In genomic region chr3:127674099-127674792, GRCh38 we compare ENCODE assay signal across 8 cellular contexts. TPM values are rescaled to one million over a fixed set of nuclear protein-coding genes. Genes with fewer than 3 reads are reported as not detected.
DNase-seq lines count a peak whose midpoint lies in the region; TF ChIP-seq lines count a peak whose summit lies in the region.

No MANE protein-coding gene starts in this region.

- H3K4me3 ChIP-seq in BE2C (ENCODE audit: low read depth, low read length) (peak overlapping the region; percentile 68; the same call in 1 of the 2 replicates), PC-9 (no peak overlapping the region), neutrophil (ENCODE audit: low read depth in 1 of 2, low read length in 1 of 2) (peak overlapping the region; percentile 79 to 93)

- H3K27ac Mint-ChIP-seq in endothelial cell (ENCODE audit: unreplicated experiment): no peak overlapping the region

- no peak overlapping the region for H2AFZ ChIP-seq in PC-9

- H3K4me3 Mint-ChIP-seq in endothelial cell (ENCODE audit: unreplicated experiment): peak overlapping the region; percentile 81

- TF ChIP-seq CTCF in BE2C (IDR thresholded peaks at IDR 0.05; ENCODE audit: low read depth, low read length) (no peak), PC-9 (conservative IDR thresholded peaks at IDR 0.05) (no peak), endothelial cell (IDR thresholded peaks at IDR 0.05; ENCODE audit: unreplicated experiment) (no peak), neutrophil (IDR thresholded peaks at IDR 0.05) (no peak)

- H3F3A ChIP-seq in PC-9 (ENCODE audit: insufficient read depth, low read depth): no peaks in the 10 kb centered on the region

- no peaks in the 10 kb centered on the region for H3K9me3 Mint-ChIP-seq in endothelial cell (ENCODE audit: unreplicated experiment)

- H3K9me3 ChIP-seq in BE2C (no peaks in the 10 kb centered on the region), PC-9 (ENCODE audit: insufficient read depth, low read depth) (no peaks in the 10 kb centered on the region), neutrophil (no peaks in the 10 kb centered on the region)

- CTCF ChIA-PET in PC-9 (lab: Charles Lee): no interaction called here

- H3K27me3 ChIP-seq in BE2C: no peaks in the 10 kb centered on the region
- H3K27me3 ChIP-seq in PC-9 (ENCODE audit: insufficient read depth, low read depth): no peaks in the 10 kb centered on the region
- H3K27me3 ChIP-seq in neutrophil: no peaks in the 10 kb centered on the region

- H4K20me1 ChIP-seq in PC-9 (ENCODE audit: insufficient read depth): no peaks in the 10 kb centered on the region

- POLR2A ChIA-PET in PC-9 (lab: Charles Lee; ENCODE audit: unreplicated experiment): interaction anchor here (0.6 kb wide), 1 partner anchor 73 kb away, joined by 4 read pairs; no protein-coding TSS in a partner anchor

- H3K36me3 ChIP-seq in BE2C (no peaks in the 10 kb centered on the region), PC-9 (ENCODE audit: low read depth) (no peaks in the 10 kb centered on the region), neutrophil (peaks cover 56% of the 10 kb centered on the region)

- BruUV-seq in PC-9 (replicated peaks; lab: Mats Ljungman, UMichigan): no TSS peak

- DNase-seq in BE2C: no peak
- DNase-seq in PC-9: no peak
- DNase-seq in endothelial cell (ENCODE audit: low spot score): no peak
- no peak for DNase-seq in NCI-H1436 treated with DMSO at 0.1 percent for 48 hours (lab: John Stamatoyannopoulos, UW)
- no peak for DNase-seq in C1 segment of cervical spinal cord (lab: John Stamatoyannopoulos, UW)
- DNase-seq in HCEC 1CT: no peak
- no peak for DNase-seq in CD1c-positive myeloid dendritic cell (ENCODE audit: extremely low spot score)

- H3K27ac ChIP-seq in PC-9: no peak overlapping the region
- H3K27ac ChIP-seq in neutrophil: peak overlapping the region; percentile 99

- H3K27me3 Mint-ChIP-seq in endothelial cell (ENCODE audit: unreplicated experiment): peaks cover 9% of the 10 kb centered on the region

- peak overlapping the region; percentile 75; the same call in 1 of the 2 replicates for H3K4me2 ChIP-seq in PC-9

- peaks cover 9% of the 10 kb centered on the region for H3K4me1 Mint-ChIP-seq in endothelial cell (ENCODE audit: unreplicated experiment)

- H3K4me1 ChIP-seq in BE2C (peaks cover 3% of the 10 kb centered on the region; the same call in 1 of the 2 replicates), PC-9 (replicated peaks; ENCODE audit: insufficient read depth) (peaks cover 7% of the 10 kb centered on the region; the same call in 1 of the 2 replicates), neutrophil (ENCODE audit: control insufficient read depth in 1 of 2, insufficient read depth in 1 of 2, low read depth in 1 of 2, low read length in 1 of 2) (peaks cover 64 to 71% of the 10 kb centered on the region in 2 experiments)

- no peaks in the 10 kb centered on the region for H3K79me2 ChIP-seq in PC-9 (ENCODE audit: low read depth)

- H3K36me3 Mint-ChIP-seq in endothelial cell (ENCODE audit: low read depth, unreplicated experiment): peaks cover 5% of the 10 kb centered on the region

- no peaks in the 10 kb centered on the region for H3K9me2 ChIP-seq in PC-9 (ENCODE audit: insufficient read depth)

- intact Hi-C loops in PC-9 (cut with micrococcal nuclease; ENCODE audit: unreplicated experiment): loop anchor here (5.0 to 10.0 kb wide), 2 partner anchors 73 to 1381 kb away; no protein-coding TSS in a partner anchor

RNA-seq across cellular contexts. Expression of gene ABTB1, which starts 1.5 kb away (rescaled TPM):
- 4.2 TPM for polyA plus RNA-seq in BE2C (2012; ENCODE audit: insufficient read depth, insufficient read length, low read depth)
- total RNA-seq in PC-9 (2021): 39.1 and 57.1 TPM in 2 replicates
- total RNA-seq in endothelial cell (ENCODE audit: unreplicated experiment): 8.7 TPM

RNA-seq across cellular contexts. Expression of gene PODXL2, which starts 45.3 kb away (rescaled TPM):
- polyA plus RNA-seq in BE2C (2012; ENCODE audit: insufficient read depth, insufficient read length, low read depth): 145 TPM
- total RNA-seq in PC-9 (2021): 11.9 and 12.1 TPM in 2 replicates
- 16.4 TPM for total RNA-seq in endothelial cell (ENCODE audit: unreplicated experiment)
